ENCODE assay signal across 12 cellular contexts in genomic region chr1:220475608-220476007, GRCh38. TPM values are rescaled to one million over a fixed set of nuclear protein-coding genes. Genes with fewer than 3 reads are reported as not detected.
"Had no signal": no experiment of that assay in that cellular context is flagged by ENCODE, and none has a peak within 500 bp of the region (broad histone marks: within the 10 kb centered on the region; RNA-seq: fewer than 3 reads in every experiment).

No MANE protein-coding gene starts in this region.

RNA-seq across cellular contexts. Expression of gene MARK1, which starts 52.3 kb away (rescaled TPM):
- total RNA-seq: activated CD4-positive, alpha-beta memory T cell treated with anti-CD3 and anti-CD28 coated beads for 36 hours; activated CD4-positive, alpha-beta memory T cell treated with anti-CD3 and anti-CD28 coated beads, Interleukin-2, amount 10 ng/mL, durations not matched to agents 7 days and 5 days; activated CD4-positive, alpha-beta T cell treated with anti-CD3 and anti-CD28 coated beads for 36 hours; activated CD4-positive, alpha-beta T cell treated with anti-CD3 and anti-CD28 coated beads, Interleukin-2, amount 10 ng/mL, durations not matched to agents 24 days and 14 days; activated CD4-positive, alpha-beta T cell treated with anti-CD3 and anti-CD28 coated beads, Interleukin-2, amount 10 ng/mL, durations not matched to agents 7 days and 5 days; activated CD8-positive, alpha-beta memory T cell treated with anti-CD3 and anti-CD28 coated beads for 36 hours; activated CD8-positive, alpha-beta memory T cell treated with anti-CD3 and anti-CD28 coated beads, Interleukin-2, amount 10 ng/mL, durations not matched to agents 7 days and 5 days; activated CD8-positive, alpha-beta T cell treated with anti-CD3 and anti-CD28 coated beads for 36 hours; activated CD8-positive, alpha-beta T cell treated with anti-CD3 and anti-CD28 coated beads, Interleukin-2, amount 10 ng/mL, durations not matched to agents 7 days and 5 days; T-cell; T-helper 1 cell treated with Interleukin-12 subunit alpha and Interleukin-12 subunit beta and Interleukin-4 antibody, amounts not matched to agents 30 ng/mL and 1 ng/mL, for 36 hours; T-helper 2 cell treated with Interferon-gamma antibody and Interleukin-4, amounts not matched to agents 100 ng/mL and 5 ng/mL, for 36 hours had no signal
